ENCODE assay signal across 22 cellular contexts in genomic region chr1:27355683-27356082, GRCh38. TPM values are rescaled to one million over a fixed set of nuclear protein-coding genes. Genes with fewer than 3 reads are reported as not detected.
DNase-seq lines count a peak whose midpoint lies in the region; ATAC-seq and TF ChIP-seq lines count a peak whose summit lies in the region.
"Had no signal": no experiment of that assay in that cellular context is flagged by ENCODE, and none has a peak within 500 bp of the region (broad histone marks: within the 10 kb centered on the region; RNA-seq: fewer than 3 reads in every experiment).

No MANE protein-coding gene starts in this region.

- CTCF ChIA-PET in CD8-positive, alpha-beta T cell (lab: Charles Lee), result interaction anchor here (2.3 to 8.9 kb wide), 9 partner anchors 13 to 59 kb away, joined by 8 to 140 read pairs (median 39); partner anchors contain the start of genes CD164L2, GPR3 and SYTL1
- CTCF ChIA-PET in activated B cell treated with CpG ODN at 0.5 μM for 24 hours (lab: Charles Lee), result interaction anchor here (1.0 to 3.9 kb wide), 7 partner anchors 23 to 307 kb away, joined by 3 to 43 read pairs (median 15); partner anchors contain the start of genes CD164L2 and GPR3

- H3K9me3 Mint-ChIP-seq in CD8-positive, alpha-beta T cell, result no peaks in the 10 kb centered on the region
- H3K9me3 Mint-ChIP-seq in activated B cell treated with CpG ODN at 0.5 μM for 24 hours (no peaks in the 10 kb centered on the region), endothelial cell (ENCODE audit: unreplicated experiment) (no peaks in the 10 kb centered on the region)
- H3K9me3 Mint-ChIP-seq: activated T-cell treated with anti-CD3 and anti-CD28 coated beads, Interleukin-2, amount 50 U/mL, for 4 hours had no signal

- DNase-seq in CD8-positive, alpha-beta T cell, result no peak
- no peak for DNase-seq in activated B cell treated with CpG ODN at 0.5 μM for 24 hours
- DNase-seq in endothelial cell (ENCODE audit: low spot score), result no peak
- no peak for DNase-seq in uterus
- DNase-seq in cardiac septum (ENCODE audit: low spot score), result no peak
- no peak for DNase-seq in T-helper 9 cell
- DNase-seq: activated naive CD4-positive, alpha-beta T cell treated with anti-CD3 and anti-CD28 coated beads, Interleukin-2, amount 50 U/mL, for 16 hours; activated T-cell treated with anti-CD3 and anti-CD28 coated beads, Interleukin-2, amount 50 U/mL, for 4 hours; body of pancreas; colonic mucosa; KG1; NCI-H69; OCI-M1; SHP77; stimulated activated CD4-positive, alpha-beta T cell treated with anti-CD3 and anti-CD28 coated beads, Interleukin-4, amount 100 ng/mL, for 4 hours; substantia nigra; SW 1271 had no signal

- intact Hi-C loops in CD8-positive, alpha-beta T cell (cut with DNase I, micrococcal nuclease), result loop anchor here in 1 of 2 experiments (5.0 kb wide), 1 partner anchor 33 kb away; the partner anchor contains the start of gene TMEM222
- intact Hi-C loops in activated B cell treated with CpG ODN at 0.5 μM for 24 hours (cut with micrococcal nuclease) (loop anchor here (2.0 kb wide), 2 partner anchors 17 to 23 kb away; no protein-coding TSS in a partner anchor), uterus (cut with DNase I; ENCODE audit: low total_unique reads) (loop anchor here (5.0 kb wide), 1 partner anchor 37 kb away; the partner anchor contains the start of gene GPR3), cardiac septum (cut with DNase I) (loop anchor here (5.0 kb wide), 1 partner anchor 37 kb away; the partner anchor contains the start of gene GPR3)

- POLR2A ChIA-PET in CD8-positive, alpha-beta T cell (lab: Charles Lee), result interaction anchor here (0.7 to 4.9 kb wide), 4 partner anchors 9 to 23 kb away, joined by 3 to 27 read pairs (median 8); partner anchors contain the start of gene SYTL1
- POLR2A ChIA-PET in activated B cell treated with CpG ODN at 0.5 μM for 24 hours (lab: Charles Lee), result interaction anchor here (0.6 to 9.1 kb wide), 6 partner anchors 10 to 1102 kb away, joined by 3 to 75 read pairs (median 10); partner anchors contain the start of genes MAP3K6, SYTL1 and TMEM222

- peaks cover 55% of the 10 kb centered on the region for H3K4me1 Mint-ChIP-seq in CD8-positive, alpha-beta T cell (ENCODE audit: low read depth)
- H3K4me1 Mint-ChIP-seq in activated B cell treated with CpG ODN at 0.5 μM for 24 hours, result peaks cover 43% of the 10 kb centered on the region
- peaks cover 4% of the 10 kb centered on the region for H3K4me1 Mint-ChIP-seq in endothelial cell (ENCODE audit: unreplicated experiment)

- peaks cover 29% of the 10 kb centered on the region for H3K36me3 Mint-ChIP-seq in CD8-positive, alpha-beta T cell
- H3K36me3 Mint-ChIP-seq in activated B cell treated with CpG ODN at 0.5 μM for 24 hours (ENCODE audit: low read depth), result peaks cover 15% of the 10 kb centered on the region
- peaks cover 21% of the 10 kb centered on the region for H3K36me3 Mint-ChIP-seq in endothelial cell (ENCODE audit: low read depth, unreplicated experiment)

- TF ChIP-seq CTCF in CD8-positive, alpha-beta T cell (IDR thresholded peaks at IDR 0.05), result no peak
- TF ChIP-seq CTCF in activated B cell treated with CpG ODN at 0.5 μM for 24 hours (IDR thresholded peaks at IDR 0.05) (no peak), endothelial cell (IDR thresholded peaks at IDR 0.05; ENCODE audit: unreplicated experiment) (no peak), uterus (IDR thresholded peaks at IDR 0.05) (no peak)

- no peaks in the 10 kb centered on the region for H3K9me3 ChIP-seq in CD8-positive, alpha-beta T cell (ENCODE audit: low read length)
- no peaks in the 10 kb centered on the region for H3K9me3 ChIP-seq in uterus
- H3K9me3 ChIP-seq: body of pancreas, colonic mucosa had no signal

- no peaks in the 10 kb centered on the region for H3K27me3 ChIP-seq in CD8-positive, alpha-beta T cell (ENCODE audit: insufficient read depth, low read length)
- H3K27me3 ChIP-seq in uterus, result no peaks in the 10 kb centered on the region
- H3K27me3 ChIP-seq: body of pancreas, colonic mucosa had no signal

- H3K27ac ChIP-seq in CD8-positive, alpha-beta T cell (ENCODE audit: low read depth, low read length), result no peak overlapping the region
- no peak overlapping the region for H3K27ac ChIP-seq in uterus
- H3K27ac ChIP-seq: body of pancreas, colonic mucosa had no signal

- H3K27ac Mint-ChIP-seq in CD8-positive, alpha-beta T cell, result peak overlapping the region; percentile 62
- peak overlapping the region; percentile 66 for H3K27ac Mint-ChIP-seq in activated B cell treated with CpG ODN at 0.5 μM for 24 hours
- no peak overlapping the region for H3K27ac Mint-ChIP-seq in endothelial cell (ENCODE audit: unreplicated experiment)

- no peak for TF ChIP-seq POLR2A in uterus (IDR thresholded peaks at IDR 0.05)

- no peaks in the 10 kb centered on the region for H3K27me3 Mint-ChIP-seq in CD8-positive, alpha-beta T cell (ENCODE audit: low read depth)
- H3K27me3 Mint-ChIP-seq in activated B cell treated with CpG ODN at 0.5 μM for 24 hours (no peaks in the 10 kb centered on the region), endothelial cell (ENCODE audit: unreplicated experiment) (peaks cover 12% of the 10 kb centered on the region)

- peaks cover 46% of the 10 kb centered on the region for H3K4me1 ChIP-seq in CD8-positive, alpha-beta T cell (ENCODE audit: insufficient read depth, low read length)
- H3K4me1 ChIP-seq in uterus, result no peaks in the 10 kb centered on the region

- H3K4me3 ChIP-seq in CD8-positive, alpha-beta T cell (ENCODE audit: low read depth, low read length), result no peak overlapping the region
- no peak overlapping the region for H3K4me3 ChIP-seq in uterus
- H3K4me3 ChIP-seq: body of pancreas, colonic mucosa had no signal

- ATAC-seq in CD8-positive, alpha-beta T cell, result no peak
- ATAC-seq in activated B cell treated with CpG ODN at 0.5 μM for 24 hours (ENCODE audit: low read depth), result no peak
- ATAC-seq: body of pancreas had no signal

- H3K4me3 Mint-ChIP-seq in CD8-positive, alpha-beta T cell, result peak overlapping the region; percentile 86
- H3K4me3 Mint-ChIP-seq in activated B cell treated with CpG ODN at 0.5 μM for 24 hours, result peak overlapping the region; percentile 7
- H3K4me3 Mint-ChIP-seq in endothelial cell (ENCODE audit: unreplicated experiment), result peak overlapping the region; percentile 15

- H3K36me3 ChIP-seq in CD8-positive, alpha-beta T cell (ENCODE audit: insufficient read depth, low read length), result no peaks in the 10 kb centered on the region
- H3K36me3 ChIP-seq in uterus, result no peaks in the 10 kb centered on the region
- H3K36me3 ChIP-seq: colonic mucosa had no signal

RNA-seq across cellular contexts. Expression of gene MAP3K6, which starts 11.1 kb away (rescaled TPM):
- total RNA-seq in CD8-positive, alpha-beta T cell, result 10 to 100 TPM; 17.5 to 19.9 TPM
- total RNA-seq in activated B cell treated with CpG ODN at 0.5 μM for 24 hours, result 4.6 and 7.4 TPM in 2 replicates
- 35.7 TPM for total RNA-seq in endothelial cell (ENCODE audit: unreplicated experiment)
- 100 to 1,000 TPM in 1 of 4 donors, 10 to 100 TPM in 3; 10.9 to 124 (median 16.5) TPM for total RNA-seq in uterus
- total RNA-seq in cardiac septum, result 53.1 TPM

RNA-seq across cellular contexts. Expression of gene SYTL1, which starts 13.9 kb away (rescaled TPM):
- 100 to 1,000 TPM; 103 to 113 TPM for total RNA-seq in CD8-positive, alpha-beta T cell
- 76.0 and 81.9 TPM in 2 replicates for total RNA-seq in activated B cell treated with CpG ODN at 0.5 μM for 24 hours
- total RNA-seq in endothelial cell (ENCODE audit: unreplicated experiment), result 1.3 TPM
- 10 to 100 TPM in 1 of 4 donors, 1 to 10 TPM in 2, not detected in 1; 1.6 to 11.3 (median 4.8) TPM for total RNA-seq in uterus
- total RNA-seq in cardiac septum, result 0.65 TPM

RNA-seq across cellular contexts. Expression of gene FCN3, which starts 18.9 kb away (rescaled TPM):
- not detected for total RNA-seq in CD8-positive, alpha-beta T cell
- total RNA-seq in activated B cell treated with CpG ODN at 0.5 μM for 24 hours (not detected in 2 replicates), endothelial cell (ENCODE audit: unreplicated experiment) (132 TPM), uterus (1 to 10 TPM in 3 of 4 donors, not detected in 1; 2.1 to 4.7 (median 2.4) TPM), cardiac septum (32.2 TPM)
- total RNA-seq: Daoy, fibroblast of lung, H4, osteocyte had no signal

RNA-seq across cellular contexts. Expression of gene CD164L2, which starts 27.4 kb away (rescaled TPM):
- not detected for total RNA-seq in CD8-positive, alpha-beta T cell
- total RNA-seq in activated B cell treated with CpG ODN at 0.5 μM for 24 hours (0.16 TPM in 1 of 2 replicates, not detected in the other), endothelial cell (ENCODE audit: unreplicated experiment) (0.72 TPM), uterus (under 1 TPM in 1 of 4 donors, not detected in 3; 0.69 TPM), cardiac septum (not detected)
- total RNA-seq: activated T-cell treated with anti-CD3 and anti-CD28 coated beads, Interleukin-2, amount 50 U/mL, for 4 hours; Daoy; fibroblast of lung; H4; osteocyte; ureter had no signal

RNA-seq across cellular contexts. Expression of gene TMEM222, which starts 33.7 kb away (rescaled TPM):
- 10 to 100 TPM; 24.1 to 25.2 TPM for total RNA-seq in CD8-positive, alpha-beta T cell
- total RNA-seq in activated B cell treated with CpG ODN at 0.5 μM for 24 hours, result 39.3 and 43.0 TPM in 2 replicates
- total RNA-seq in endothelial cell (ENCODE audit: unreplicated experiment), result 43.5 TPM
- 10 to 100 TPM in 2 of 4 donors, 1 to 10 TPM in 2; 9.7 to 43.9 (median 18.6) TPM for total RNA-seq in uterus
- 26.8 TPM for total RNA-seq in cardiac septum

Comparison
In these comparisons a context has a peak if more than half of its experiments do, and no peak if none do; other contexts are left out.
1. H3K4me3 Mint-ChIP-seq: peak in every context shown above with its lines; median percentile 86 in CD8-positive, alpha-beta T cell; 15 in endothelial cell; 7 in activated B cell treated with CpG ODN at 0.5 μM for 24 hours.